Comparison of ENCODE assay signal across 8 cellular contexts in genomic region chr16:3612510-3613466, GRCh38. TPM values are rescaled to one million over a fixed set of nuclear protein-coding genes. Genes with fewer than 3 reads are reported as not detected.
A peak's percentile ranks its signal among the peaks of the same experiment; 100 is the strongest.
DNase-seq lines count a peak whose midpoint lies in the region; ATAC-seq and TF ChIP-seq lines count a peak whose summit lies in the region.

No MANE protein-coding gene starts in this region.

- H3K9me3 ChIP-seq in iPS-18c (ENCODE audit: control insufficient read depth, insufficient read depth, low read length) (no peaks in the 10 kb centered on the region), stomach (no peaks in the 10 kb centered on the region)

- no peak for TF ChIP-seq POLR2A in stomach (IDR thresholded peaks at IDR 0.05)

- TF ChIP-seq EP300 in stomach (IDR thresholded peaks at IDR 0.05): no peak

- peak overlapping the region in 3 of 5 donors; percentile 88 to 91 (median 90) for H3K27ac ChIP-seq in stomach

- H3K4me1 ChIP-seq in stomach: peaks cover 21 to 41% (median 33%) of the 10 kb centered on the region in 4 donors

- H3K36me3 ChIP-seq in stomach: peaks cover 0 to 6% (median 0%) of the 10 kb centered on the region in 4 donors

- H3K4me3 ChIP-seq in iPS-18c (ENCODE audit: insufficient read depth, low read depth, low read length) (peak overlapping the region; percentile 97), stomach (peak overlapping the region; percentile 90 to 99 (median 91))

- peaks cover 42% of the 10 kb centered on the region for H3K4me1 Mint-ChIP-seq in activated CD4-positive, alpha-beta T cell treated with anti-CD3 and anti-CD28 coated beads, Interleukin-2, amount 10 ng/mL, durations not matched to agents 24 days and 14 days
- peaks cover 23% of the 10 kb centered on the region for H3K4me1 Mint-ChIP-seq in WTC11

- no peak for DNase-seq in activated CD4-positive, alpha-beta T cell treated with anti-CD3 and anti-CD28 coated beads, Interleukin-2, amount 10 ng/mL, durations not matched to agents 24 days and 14 days
- no peak for DNase-seq in activated CD4-positive, alpha-beta T cell treated with anti-CD3 and anti-CD28 coated beads, Interleukin-2, amount 50 U/mL, for 4 hours
- DNase-seq in WTC11 (ENCODE audit: low spot score): peak; percentile 4
- peak; percentile 18 for DNase-seq in stomach
- no peak for DNase-seq in iPS-NIHi7 (ENCODE audit: extremely low spot score)
- DNase-seq in amniotic stem cell (lab: John Stamatoyannopoulos, UW): no peak

- no peaks in the 10 kb centered on the region for H3K9me3 Mint-ChIP-seq in activated CD4-positive, alpha-beta T cell treated with anti-CD3 and anti-CD28 coated beads, Interleukin-2, amount 10 ng/mL, durations not matched to agents 24 days and 14 days
- no peaks in the 10 kb centered on the region for H3K9me3 Mint-ChIP-seq in WTC11

- POLR2A ChIA-PET in WTC11 (lab: Charles Lee): no interaction called here

- ATAC-seq in WTC11 (no peak), HG03175 (IDR thresholded peaks at IDR 0.05; ENCODE audit: unreplicated experiment) (no peak)

- peak overlapping the region; percentile 52 for H3K27ac Mint-ChIP-seq in activated CD4-positive, alpha-beta T cell treated with anti-CD3 and anti-CD28 coated beads, Interleukin-2, amount 10 ng/mL, durations not matched to agents 24 days and 14 days
- peak overlapping the region; percentile 66; the same call in 1 of the 2 replicates for H3K27ac Mint-ChIP-seq in WTC11

- no peak for TF ChIP-seq CTCF in WTC11 (IDR thresholded peaks at IDR 0.05)
- no peak for TF ChIP-seq CTCF in stomach (IDR thresholded peaks at IDR 0.05)

- CTCF ChIA-PET in WTC11 (lab: Charles Lee): interaction anchor here (0.6 to 0.7 kb wide), 2 partner anchors 47 to 89 kb away, joined by 3 read pairs; no protein-coding TSS in a partner anchor

- no peaks in the 10 kb centered on the region for H3K27me3 Mint-ChIP-seq in activated CD4-positive, alpha-beta T cell treated with anti-CD3 and anti-CD28 coated beads, Interleukin-2, amount 10 ng/mL, durations not matched to agents 24 days and 14 days
- no peaks in the 10 kb centered on the region for H3K27me3 Mint-ChIP-seq in WTC11 (ENCODE audit: low read depth)

- intact Hi-C loops in activated CD4-positive, alpha-beta T cell treated with anti-CD3 and anti-CD28 coated beads, Interleukin-2, amount 10 ng/mL, durations not matched to agents 24 days and 14 days (cut with micrococcal nuclease): loop anchor here (10.0 kb wide), 1 partner anchor 108 kb away; the partner anchor contains the start of gene CLUAP1
- intact Hi-C loops in stomach (cut with DNase I; ENCODE audit: low total_unique reads): no loop called here

- 73 to 79% (median 75%) methylated on average over 33 to 34 of the region's 34 CpGs for WGBS in stomach, 5 donors

- H3K27me3 ChIP-seq in stomach: no peaks in the 10 kb centered on the region

- H3K36me3 Mint-ChIP-seq in activated CD4-positive, alpha-beta T cell treated with anti-CD3 and anti-CD28 coated beads, Interleukin-2, amount 10 ng/mL, durations not matched to agents 24 days and 14 days (ENCODE audit: low read depth): peaks cover 39% of the 10 kb centered on the region
- peaks cover 7% of the 10 kb centered on the region for H3K36me3 Mint-ChIP-seq in WTC11

- peak overlapping the region; percentile 99 for H3K4me3 Mint-ChIP-seq in activated CD4-positive, alpha-beta T cell treated with anti-CD3 and anti-CD28 coated beads, Interleukin-2, amount 10 ng/mL, durations not matched to agents 24 days and 14 days
- H3K4me3 Mint-ChIP-seq in WTC11: peak overlapping the region; percentile 99

TF ChIP-seq in WTC11, 78 proteins besides CTCF, POLR2A, EP300 and RAD21:
- no peak for TF ChIP-seq NFE2L1 (CRISPR knock-in tag; IDR thresholded peaks at IDR 0.05)

RNA-seq across cellular contexts. Expression of gene SLX4, which starts 1.4 kb away (rescaled TPM):
- 10.6 and 10.9 TPM in 2 replicates for total RNA-seq in activated CD4-positive, alpha-beta T cell treated with anti-CD3 and anti-CD28 coated beads, Interleukin-2, amount 10 ng/mL, durations not matched to agents 24 days and 14 days
- total RNA-seq in WTC11 (2021) (16.3 to 18.0 TPM (median 16.7 TPM) in 3 replicates), stomach (10 to 100 TPM in 1 of 5 donors, 1 to 10 TPM in 4; 5.1 to 19.7 (median 8.0) TPM)
- polyA plus RNA-seq in stomach: 1 to 10 TPM in 1 of 3 donors, under 1 TPM in 2; 0.76 to 1.3 (median 1.00) TPM

RNA-seq across cellular contexts. Expression of gene NLRC3, which starts 35.6 kb away (rescaled TPM):
- total RNA-seq in activated CD4-positive, alpha-beta T cell treated with anti-CD3 and anti-CD28 coated beads, Interleukin-2, amount 10 ng/mL, durations not matched to agents 24 days and 14 days: 19.1 and 22.1 TPM in 2 replicates
- total RNA-seq in WTC11 (2021): 0.23 to 0.66 TPM (median 0.26 TPM) in 3 replicates
- total RNA-seq in stomach: 10 to 100 TPM in 2 of 5 donors, 1 to 10 TPM in 2, not detected in 1; 1.7 to 17.0 (median 12.8) TPM
- polyA plus RNA-seq in stomach: under 1 TPM; 0.45 to 0.50 (median 0.46) TPM

RNA-seq across cellular contexts. Expression of gene DNASE1, which starts 41.7 kb away (rescaled TPM):
- total RNA-seq in activated CD4-positive, alpha-beta T cell treated with anti-CD3 and anti-CD28 coated beads, Interleukin-2, amount 10 ng/mL, durations not matched to agents 24 days and 14 days: 11.0 and 11.6 TPM in 2 replicates
- total RNA-seq in WTC11 (2021) (13.5 to 15.7 TPM (median 13.9 TPM) in 3 replicates), stomach (100 to 1,000 TPM in 1 of 5 donors, 10 to 100 TPM in 4; 35.2 to 128 (median 43.0) TPM)
- polyA plus RNA-seq in stomach: 10 to 100 TPM; 10.4 to 25.7 (median 25.0) TPM

Comparison
In these comparisons a context has a peak if more than half of its experiments do, and no peak if none do; other contexts are left out.
1. DNase-seq: peak in WTC11 (single experiment) and stomach (single experiment); none in activated CD4-positive, alpha-beta T cell treated with anti-CD3 and anti-CD28 coated beads, Interleukin-2, amount 10 ng/mL, durations not matched to agents 24 days and 14 days (single experiment), activated CD4-positive, alpha-beta T cell treated with anti-CD3 and anti-CD28 coated beads, Interleukin-2, amount 50 U/mL, for 4 hours (0 of 2), iPS-NIHi7 (single experiment) and amniotic stem cell (single experiment).